In genomic region chr6:32894085-32895005, GRCh38 we compare ENCODE assay signal across 1 cellular context.
TF ChIP-seq lines count a peak whose summit lies in the region.

No MANE protein-coding gene starts in this region.

TF ChIP-seq in HEK293, 187 proteins besides CTCF, POLR2A, EP300 and RAD21 (continued from another document):
- TF ChIP-seq AEBP2 (tag by site-specific recombination; IDR thresholded peaks at IDR 0.05; ENCODE audit: borderline replicate concordance) (no peak), EGR2 (tag by site-specific recombination; IDR thresholded peaks at IDR 0.05; ENCODE audit: low read depth) (0 out of 2 replicates have a peak, but pooled peaks have one; percentile 46), SCRT2 (tag by site-specific recombination; IDR thresholded peaks at IDR 0.05) (no peak), SP2 (tag by site-specific recombination; IDR thresholded peaks at IDR 0.05) (peak; percentile 86), KLF10 (tag by site-specific recombination; IDR thresholded peaks at IDR 0.05) (peak; percentile 28; the same call in 1 of the 2 replicates), ZNF155 (tag by site-specific recombination; IDR thresholded peaks at IDR 0.05) (no peak), PBX3 (CRISPR knock-in tag; IDR thresholded peaks at IDR 0.05) (peak; percentile 99), ZIC2 (tag by site-specific recombination; IDR thresholded peaks at IDR 0.05) (peak; percentile 81), ZNF701 (tag by site-specific recombination; IDR thresholded peaks at IDR 0.05) (no peak), ZNF610 (tag by site-specific recombination; IDR thresholded peaks at IDR 0.05; ENCODE audit: borderline replicate concordance) (0 out of 2 replicates have a peak, but pooled peaks have one; percentile 29), ZFP69B (tag by site-specific recombination; IDR thresholded peaks at IDR 0.05) (peak; percentile 33; the same call in 1 of the 2 replicates), ZNF664 (tag by site-specific recombination; IDR thresholded peaks at IDR 0.05) (no peak), KLF9 (tag by site-specific recombination; IDR thresholded peaks at IDR 0.05; ENCODE audit: low read depth) (peak; percentile 21), ZNF169 (tag by site-specific recombination; IDR thresholded peaks at IDR 0.05) (no peak), BCL11B (tag by site-specific recombination; IDR thresholded peaks at IDR 0.05; ENCODE audit: low read depth) (no peak; the same call in none of the 2 replicates), ZFP41 (tag by site-specific recombination; IDR thresholded peaks at IDR 0.05; ENCODE audit: borderline replicate concordance) (no peak), ZSCAN18 (tag by site-specific recombination; IDR thresholded peaks at IDR 0.05) (no peak), ZNF311 (tag by site-specific recombination; IDR thresholded peaks at IDR 0.05; ENCODE audit: borderline replicate concordance) (no peak), ZNF548 (tag by site-specific recombination; IDR thresholded peaks at IDR 0.05) (no peak), ZNF19 (tag by site-specific recombination; IDR thresholded peaks at IDR 0.05; ENCODE audit: low read depth) (no peak), HIC1 (tag by site-specific recombination; IDR thresholded peaks at IDR 0.05) (peak; percentile 94), BCL11A (tag by site-specific recombination; IDR thresholded peaks at IDR 0.05; ENCODE audit: low read depth) (no peak), ZNF514 (tag by site-specific recombination; IDR thresholded peaks at IDR 0.05) (no peak), ZNF624 (tag by site-specific recombination; IDR thresholded peaks at IDR 0.05) (no peak), ZNF544 (tag by site-specific recombination; IDR thresholded peaks at IDR 0.05) (no peak), ZNF146 (tag by site-specific recombination; IDR thresholded peaks at IDR 0.05) (no peak), ZNF488 (tag by site-specific recombination; IDR thresholded peaks at IDR 0.05) (no peak), ZFP37 (tag by site-specific recombination; IDR thresholded peaks at IDR 0.05) (peak; percentile 71; the same call in 1 of the 2 replicates), ZNF585B (tag by site-specific recombination; IDR thresholded peaks at IDR 0.05) (no peak), SCRT1 (tag by site-specific recombination; IDR thresholded peaks at IDR 0.05; ENCODE audit: borderline replicate concordance) (no peak), ZNF140 (tag by site-specific recombination; IDR thresholded peaks at IDR 0.05) (no peak), ZNF335 (tag by site-specific recombination; conservative IDR thresholded peaks at IDR 0.05) (peak; percentile 98), ZNF211 (tag by site-specific recombination; IDR thresholded peaks at IDR 0.05; ENCODE audit: low read depth) (no peak), GLI4 (tag by site-specific recombination; IDR thresholded peaks at IDR 0.05) (no peak), ZNF596 (tag by site-specific recombination; IDR thresholded peaks at IDR 0.05) (peak; percentile 61; the same call in 1 of the 2 replicates), ZNF292 (tag by site-specific recombination; IDR thresholded peaks at IDR 0.05; ENCODE audit: borderline replicate concordance, low read depth) (no peak), ZNF423 (tag by site-specific recombination; IDR thresholded peaks at IDR 0.05) (peak; percentile 85), ZNF366 (tag by site-specific recombination; conservative IDR thresholded peaks at IDR 0.05) (peak; percentile 52)
- TF ChIP-seq, protein P1, sequence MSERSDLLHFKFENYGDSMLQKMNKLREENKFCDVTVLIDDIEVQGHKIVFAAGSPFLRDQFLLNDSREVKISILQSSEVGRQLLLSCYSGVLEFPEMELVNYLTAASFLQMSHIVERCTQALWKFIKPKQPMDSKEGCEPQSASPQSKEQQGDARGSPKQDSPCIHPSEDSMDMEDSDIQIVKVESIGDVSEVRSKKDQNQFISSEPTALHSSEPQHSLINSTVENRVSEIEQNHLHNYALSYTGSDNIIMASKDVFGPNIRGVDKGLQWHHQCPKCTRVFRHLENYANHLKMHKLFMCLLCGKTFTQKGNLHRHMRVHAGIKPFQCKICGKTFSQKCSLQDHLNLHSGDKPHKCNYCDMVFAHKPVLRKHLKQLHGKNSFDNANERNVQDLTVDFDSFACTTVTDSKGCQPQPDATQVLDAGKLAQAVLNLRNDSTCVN (tag by site-specific recombination; optimal IDR thresholded peaks at IDR 0.05) = peak; percentile 90
- TF ChIP-seq, protein P2, sequence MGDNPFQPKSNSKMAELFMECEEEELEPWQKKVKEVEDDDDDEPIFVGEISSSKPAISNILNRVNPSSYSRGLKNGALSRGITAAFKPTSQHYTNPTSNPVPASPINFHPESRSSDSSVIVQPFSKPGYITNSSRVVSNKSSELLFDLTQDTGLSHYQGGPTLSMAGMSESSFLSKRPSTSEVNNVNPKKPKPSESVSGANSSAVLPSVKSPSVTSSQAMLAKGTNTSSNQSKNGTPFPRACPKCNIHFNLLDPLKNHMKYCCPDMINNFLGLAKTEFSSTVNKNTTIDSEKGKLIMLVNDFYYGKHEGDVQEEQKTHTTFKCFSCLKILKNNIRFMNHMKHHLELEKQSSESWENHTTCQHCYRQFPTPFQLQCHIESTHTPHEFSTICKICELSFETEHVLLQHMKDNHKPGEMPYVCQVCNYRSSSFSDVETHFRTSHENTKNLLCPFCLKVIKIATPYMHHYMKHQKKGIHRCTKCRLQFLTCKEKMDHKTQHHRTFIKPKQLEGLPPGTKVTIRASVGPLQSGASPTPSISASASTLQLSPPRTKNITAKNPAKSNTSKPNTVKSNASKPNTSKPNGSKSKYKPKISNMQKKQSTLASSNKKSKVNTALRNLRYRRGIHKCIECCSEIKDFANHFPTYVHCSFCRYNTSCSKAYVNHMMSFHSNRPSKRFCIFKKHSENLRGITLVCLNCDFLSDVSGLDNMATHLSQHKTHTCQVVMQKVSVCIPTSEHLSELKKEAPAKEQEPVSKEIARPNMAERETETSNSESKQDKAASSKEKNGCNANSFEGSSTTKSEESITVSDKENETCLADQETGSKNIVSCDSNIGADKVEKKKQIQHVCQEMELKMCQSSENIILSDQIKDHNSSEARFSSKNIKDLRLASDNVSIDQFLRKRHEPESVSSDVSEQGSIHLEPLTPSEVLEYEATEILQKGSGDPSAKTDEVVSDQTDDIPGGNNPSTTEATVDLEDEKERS (tag by site-specific recombination; IDR thresholded peaks at IDR 0.05) = no peak
- TF ChIP-seq, protein P3, sequence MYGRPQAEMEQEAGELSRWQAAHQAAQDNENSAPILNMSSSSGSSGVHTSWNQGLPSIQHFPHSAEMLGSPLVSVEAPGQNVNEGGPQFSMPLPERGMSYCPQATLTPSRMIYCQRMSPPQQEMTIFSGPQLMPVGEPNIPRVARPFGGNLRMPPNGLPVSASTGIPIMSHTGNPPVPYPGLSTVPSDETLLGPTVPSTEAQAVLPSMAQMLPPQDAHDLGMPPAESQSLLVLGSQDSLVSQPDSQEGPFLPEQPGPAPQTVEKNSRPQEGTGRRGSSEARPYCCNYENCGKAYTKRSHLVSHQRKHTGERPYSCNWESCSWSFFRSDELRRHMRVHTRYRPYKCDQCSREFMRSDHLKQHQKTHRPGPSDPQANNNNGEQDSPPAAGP (tag by site-specific recombination; IDR thresholded peaks at IDR 0.05) = 0 out of 2 replicates have a peak, but pooled peaks have one; percentile 20
